1 cellular context compared by ENCODE assay signal in the genomic region with DNA sequence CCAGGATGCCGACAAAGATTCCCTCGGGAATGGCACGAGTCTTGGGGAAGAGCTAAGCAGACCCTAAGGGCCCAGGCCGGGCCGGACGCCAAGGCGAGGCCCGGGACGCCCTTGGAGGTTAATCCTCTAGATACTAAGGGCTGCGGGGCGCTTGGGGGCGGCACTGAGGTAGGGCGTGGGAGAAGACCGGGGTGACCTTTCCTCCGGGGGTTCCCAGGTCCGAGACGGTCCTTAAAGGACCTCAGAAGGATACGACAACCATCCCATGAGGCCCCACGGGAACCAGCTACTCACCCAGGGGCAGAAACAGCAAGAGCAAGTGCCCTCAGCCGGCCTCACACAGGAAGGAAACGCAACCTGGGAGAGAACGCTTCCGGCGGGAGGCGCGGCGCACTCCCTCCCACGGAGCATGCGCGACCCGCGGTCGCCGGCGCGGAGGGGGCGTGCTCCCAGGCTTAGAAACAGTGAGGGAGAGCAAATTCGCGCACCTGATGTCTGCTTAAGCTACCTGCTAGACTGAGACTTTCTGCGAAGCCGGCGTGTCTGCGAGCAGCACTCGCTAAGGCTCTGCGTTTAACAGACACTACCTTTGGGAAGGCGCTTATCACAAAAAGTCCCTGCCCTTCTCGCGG.
TF ChIP-seq lines count a peak whose summit lies in the region.

A gene with protein sequence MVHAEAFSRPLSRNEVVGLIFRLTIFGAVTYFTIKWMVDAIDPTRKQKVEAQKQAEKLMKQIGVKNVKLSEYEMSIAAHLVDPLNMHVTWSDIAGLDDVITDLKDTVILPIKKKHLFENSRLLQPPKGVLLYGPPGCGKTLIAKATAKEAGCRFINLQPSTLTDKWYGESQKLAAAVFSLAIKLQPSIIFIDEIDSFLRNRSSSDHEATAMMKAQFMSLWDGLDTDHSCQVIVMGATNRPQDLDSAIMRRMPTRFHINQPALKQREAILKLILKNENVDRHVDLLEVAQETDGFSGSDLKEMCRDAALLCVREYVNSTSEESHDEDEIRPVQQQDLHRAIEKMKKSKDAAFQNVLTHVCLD (minus strand): TSS at position 354 of the 632 bp plus-strand sequence. CDS start 3,627 bp downstream, outside the sequence.

TF ChIP-seq in K562, 482 proteins besides CTCF, POLR2A, EP300 and RAD21 (continued from another document):
- TF ChIP-seq SLC30A9 (CRISPR knock-in tag; IDR thresholded peaks at IDR 0.05): no peak
- TF ChIP-seq ZFX (CRISPR knock-in tag; IDR thresholded peaks at IDR 0.05): peak; percentile 93
- peak; percentile 51 for TF ChIP-seq EGR1 (conservative IDR thresholded peaks at IDR 0.05)
- no peak for TF ChIP-seq PURB (CRISPR knock-in tag; IDR thresholded peaks at IDR 0.05; ENCODE audit: low read depth)
TF ChIP-seq in K562: peak in this region for 64.
